8 cellular contexts compared by ENCODE assay signal in the genomic region with DNA sequence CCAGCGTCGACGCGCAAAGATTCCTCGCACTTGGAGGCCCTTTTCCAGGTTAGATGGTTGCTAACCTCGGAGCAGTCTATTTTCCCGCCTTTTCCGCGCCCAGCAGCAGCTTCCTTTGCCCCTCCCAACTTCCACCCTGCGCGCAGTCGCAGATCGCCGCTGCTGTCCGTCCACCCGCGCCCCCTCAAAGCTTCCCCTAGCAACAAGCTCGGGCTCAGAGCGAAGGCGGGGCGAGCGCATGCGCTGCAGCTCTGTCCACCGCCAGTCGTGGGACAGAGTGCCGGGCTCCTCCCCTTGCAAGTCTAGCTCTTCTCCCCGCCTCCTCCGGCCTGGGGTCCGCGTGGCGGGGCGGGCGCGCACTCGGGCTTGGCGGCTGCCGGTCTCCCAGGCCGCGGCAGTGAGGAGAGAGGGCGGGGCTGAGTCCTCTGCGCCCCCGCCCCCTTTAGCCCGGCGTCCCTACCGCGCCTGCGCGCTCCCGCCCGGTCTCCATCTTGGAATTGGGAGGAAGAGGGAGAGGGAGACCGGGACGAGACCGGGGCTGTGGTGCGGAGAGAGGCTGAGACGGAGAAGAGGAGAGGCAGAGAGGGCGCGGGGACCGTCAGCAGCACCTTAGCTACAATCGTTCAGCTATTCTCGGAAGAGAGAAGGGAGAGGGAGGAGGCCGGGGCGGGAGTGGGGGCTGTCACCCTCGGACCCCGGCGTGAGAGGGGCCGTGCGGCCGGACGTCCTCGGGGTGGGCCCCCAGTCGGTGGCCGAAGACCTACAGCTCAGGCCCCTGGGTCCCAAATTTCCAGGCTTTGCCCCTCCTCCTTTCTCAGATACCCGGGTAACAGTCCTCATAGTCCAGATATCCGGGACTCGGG. TPM values are rescaled to one million over a fixed set of nuclear protein-coding genes. Genes with fewer than 3 reads are reported as not detected.
DNase-seq lines count a peak whose midpoint lies in the region; ATAC-seq and TF ChIP-seq lines count a peak whose summit lies in the region.

A gene (plus strand): TSS at position 485 of the 863 bp plus-strand sequence. CDS start 3,905 bp downstream, outside the sequence.

- 3% methylated on average over 75 of the region's 75 CpGs for WGBS in ectodermal cell, 2 experiments
- WGBS in lung, 2 donors: 2% methylated on average over 66 to 75 of the region's 75 CpGs

- DNase-seq in COLO668 (lab: John Stamatoyannopoulos, UW; ENCODE audit: unreplicated experiment): peak; percentile 98
- peak; percentile 99 for DNase-seq in GM20000 (ENCODE audit: low spot score)
- peak; percentile 97 for DNase-seq in HT-29 (ENCODE audit: low spot score)
- peak; percentile 98 for DNase-seq in NK-92 treated with Interleukin-12 subunit alpha and Interleukin-12 subunit beta, amount 100 ng/mL, for 24 hours (lab: John Stamatoyannopoulos, UW)
- peak; percentile 80 to 86 for DNase-seq in activated CD8-positive, alpha-beta memory T cell treated with anti-CD3 and anti-CD28 coated beads for 1 hour (ENCODE audit: extremely low read depth in 1 of 2, low read depth in 1 of 2)
- peak; percentile 98 for DNase-seq in lung (ENCODE audit: low spot score)
- peak; percentile 86 to 97 (median 91) for DNase-seq in stimulated activated CD4-positive, alpha-beta T cell treated with anti-CD3 and anti-CD28 coated beads, TNF-alpha, amount 100 ng/mL, for 24 hours (ENCODE audit: low read depth in 3 of 3)

- ATAC-seq in lung (ENCODE audit: insufficient read depth, low FRiP score): peak; percentile 99

- H3K27me3 ChIP-seq in ectodermal cell (ENCODE audit: control insufficient read depth, insufficient read depth, low read length, poor library complexity, severe bottlenecking) (no peaks in the 10 kb centered on the region), lung (ENCODE audit: control insufficient read depth, insufficient read depth) (no peaks in the 10 kb centered on the region)

- H3K4me3 ChIP-seq in ectodermal cell (ENCODE audit: insufficient read depth, low read depth, low read length) (peak within 1 kb of the TSS; percentile 64), lung (peak within 1 kb of the TSS; percentile 91)

- H3K27ac ChIP-seq in ectodermal cell (ENCODE audit: insufficient read depth, low read depth, low read length, poor library complexity, severe bottlenecking) (peak within 1 kb of the TSS; percentile 11), lung (ENCODE audit: low read depth in 1 of 2, low read length in 1 of 2) (peak within 1 kb of the TSS; percentile 87 to 95)

- H3K9me3 ChIP-seq in ectodermal cell (ENCODE audit: control insufficient read depth, low read length) (peaks cover 3% of the 10 kb centered on the region), lung (ENCODE audit: control insufficient read depth in 2 of 2, insufficient read depth in 1 of 2, low read length in 1 of 2) (no peaks in the 10 kb centered on the region)

- no peak for TF ChIP-seq CTCF in GM20000 (IDR thresholded peaks at IDR 0.05; ENCODE audit: extremely low read depth, missing control alignments)
- no peak for TF ChIP-seq CTCF in lung (IDR thresholded peaks at IDR 0.05; ENCODE audit: control extremely low read depth, extremely low read depth)

- H3K4me1 ChIP-seq in ectodermal cell (ENCODE audit: control insufficient read depth, insufficient read depth, low read length): peaks cover 26% of the 10 kb centered on the region
- H3K4me1 ChIP-seq in lung (ENCODE audit: control insufficient read depth in 2 of 2, insufficient read depth in 2 of 2, low read length in 2 of 2): peaks cover 14 to 26% of the 10 kb centered on the region in 2 donors

- peaks cover 16% of the 10 kb centered on the region for H3K36me3 ChIP-seq in ectodermal cell (ENCODE audit: control insufficient read depth, insufficient read depth, low read length)
- H3K36me3 ChIP-seq in lung (ENCODE audit: control insufficient read depth in 2 of 2, insufficient read depth in 2 of 2, low read length in 2 of 2): peaks cover 5 to 23% of the 10 kb centered on the region in 2 donors

RNA-seq across cellular contexts. Expression of the gene that starts here (rescaled TPM):
- total RNA-seq in HT-29 (2014; rRNA removed; shearing (Covaris generic)): 56.5 and 56.8 TPM in 2 replicates
- polyA plus RNA-seq in ectodermal cell (2013, experiment 1 of 4): 54.4 TPM
- 53.0 TPM for polyA plus RNA-seq in ectodermal cell (2013, experiment 2 of 4)
- 41.9 TPM for polyA plus RNA-seq in ectodermal cell (2013, experiment 3 of 4)
- polyA plus RNA-seq in ectodermal cell (2013, experiment 4 of 4): 51.0 TPM
- total RNA-seq in lung: 10 to 100 TPM; 55.3 to 71.8 TPM
- polyA plus RNA-seq in lung: 10 to 100 TPM; 33.8 to 55.5 TPM

Comparison
In these comparisons a context has a peak if more than half of its experiments do, and no peak if none do; other contexts are left out.
1. Peak in every context shown above with its lines: DNase-seq, ATAC-seq, H3K4me3 ChIP-seq and H3K27ac ChIP-seq.